14 cellular contexts compared by ENCODE assay signal in the genomic region with DNA sequence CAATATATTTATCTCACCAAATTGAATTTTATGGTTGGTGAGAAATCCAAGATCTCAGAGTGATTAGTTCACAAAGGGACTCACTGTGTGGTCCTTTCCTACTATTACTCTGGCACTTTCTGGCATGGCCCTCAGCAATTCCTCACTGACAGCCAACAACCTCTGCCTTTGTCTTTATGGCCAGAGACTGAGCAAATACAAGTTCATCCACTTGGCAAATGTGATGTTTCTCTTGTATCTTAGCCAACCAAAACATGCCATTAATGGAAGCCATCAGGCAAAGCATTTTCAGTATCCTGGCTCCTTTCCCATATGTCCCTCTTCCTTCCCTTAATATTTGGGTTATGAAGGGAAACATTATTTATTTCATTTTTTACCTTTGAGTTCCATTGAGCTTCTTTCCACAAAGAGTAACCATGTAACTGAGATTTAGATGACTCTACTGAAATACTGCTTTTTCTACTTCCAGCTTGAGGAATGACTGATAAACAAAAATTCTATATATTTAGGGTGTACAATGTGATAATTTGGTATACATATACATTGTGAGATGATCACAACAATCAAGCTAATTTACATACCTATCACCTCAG. TPM values are rescaled to one million over a fixed set of nuclear protein-coding genes. Genes with fewer than 3 reads are reported as not detected.
DNase-seq lines count a peak whose midpoint lies in the region; ATAC-seq and TF ChIP-seq lines count a peak whose summit lies in the region.
"Had no signal": no experiment of that assay in that cellular context is flagged by ENCODE, and none has a peak within 500 bp of the region (broad histone marks: within the 10 kb centered on the region; RNA-seq: fewer than 3 reads in every experiment).

No MANE protein-coding gene starts in this region.

- H3K4me3 ChIP-seq in BJ (ENCODE audit: low read depth, low read length), result no peak overlapping the region
- H3K4me3 ChIP-seq: left lung had no signal

- no peaks in the 10 kb centered on the region for H3K36me3 ChIP-seq in BJ (ENCODE audit: control insufficient read depth, insufficient read depth, low read length)
- H3K36me3 ChIP-seq: left lung had no signal

- ATAC-seq in HG03175 (IDR thresholded peaks at IDR 0.05; ENCODE audit: unreplicated experiment) (no peak), HG03521 (IDR thresholded peaks at IDR 0.05; ENCODE audit: unreplicated experiment) (no peak)
- ATAC-seq: left lung had no signal

- TF ChIP-seq CTCF in BJ (IDR thresholded peaks at IDR 0.05; ENCODE audit: insufficient read depth, low read depth, low read length), result no peak

- POLR2A ChIA-PET in BJ (lab: Charles Lee), result no interaction called here

- DNase-seq in BJ (ENCODE audit: low read depth), result peak; percentile 26
- DNase-seq in M059J (ENCODE audit: low read depth), result peak; percentile 91
- DNase-seq in brain pericyte (ENCODE audit: low read depth, low spot score), result peak; percentile 74
- peak; percentile 50 for DNase-seq in kidney tubule cell (ENCODE audit: low spot score)
- no peak for DNase-seq in hypothalamus (lab: John Stamatoyannopoulos, UW)
- DNase-seq in NCI-H510A (lab: John Stamatoyannopoulos, UW), result no peak
- DNase-seq: activated CD4-positive, alpha-beta T cell treated with anti-CD3 and anti-CD28 coated beads, Interleukin-2, amount 50 U/mL, for 1 hour; activated naive CD8-positive, alpha-beta T cell treated with anti-CD3 and anti-CD28 coated beads for 36 hours; AML-193; left lung; NCI-H187 treated with DMSO at 0.1 percent for 48 hours had no signal

- no peaks in the 10 kb centered on the region for H3K27me3 ChIP-seq in BJ (ENCODE audit: control insufficient read depth, insufficient read depth, low read length)
- H3K27me3 ChIP-seq: left lung had no signal

- CTCF ChIA-PET in BJ (lab: Yijun Ruan, JAX), result interaction anchor here (1.0 kb wide), 1 partner anchor 15 kb away, joined by 4 read pairs; no protein-coding TSS in a partner anchor

RNA-seq across cellular contexts. Expression of gene SMLR1, which starts 30.8 kb away (rescaled TPM):
- polyA plus RNA-seq in BJ (2011; rRNA removed), result not detected in 2 replicates
- not detected in 2 replicates for polyA minus RNA-seq in BJ (2011; rRNA and poly(A)+ RNA removed)
- not detected in 2 replicates for total RNA-seq in M059J (2014; rRNA removed; shearing (Covaris generic))
- total RNA-seq: activated naive CD8-positive, alpha-beta T cell treated with anti-CD3 and anti-CD28 coated beads for 36 hours; left lung; ureter had no signal

Comparison
In these comparisons a context has a peak if more than half of its experiments do, and no peak if none do; other contexts are left out.
1. DNase-seq: peak in BJ (single experiment), M059J (single experiment), brain pericyte (single experiment) and kidney tubule cell (single experiment); none in hypothalamus (0 of 51) and NCI-H510A (single experiment).